ENCODE assay signal across 11 cellular contexts in genomic region chr12:10069099-10069498, GRCh38. TPM values are rescaled to one million over a fixed set of nuclear protein-coding genes. Genes with fewer than 3 reads are reported as not detected.
DNase-seq lines count a peak whose midpoint lies in the region; ATAC-seq and TF ChIP-seq lines count a peak whose summit lies in the region.
"Had no signal": no experiment of that assay in that cellular context is flagged by ENCODE, and none has a peak within 500 bp of the region (broad histone marks: within the 10 kb centered on the region; RNA-seq: fewer than 3 reads in every experiment).

No MANE protein-coding gene starts in this region.

- in situ Hi-C loops in gastrocnemius medialis (cut with MboI; ENCODE audit: low sequenced_read_pairs in 4 of 4), result no loop called here

- DNase-seq in GM04503 (ENCODE audit: low read depth), result peak; percentile 65
- DNase-seq in RKO (ENCODE audit: low spot score), result peak; percentile 1
- peak; percentile 51 for DNase-seq in fibroblast of villous mesenchyme (ENCODE audit: low read depth)
- DNase-seq in gastrocnemius medialis, result no peak
- DNase-seq in activated effector memory CD4-positive, alpha-beta T cell treated with Interleukin-2 at 50 U/mL for 16 hours, result no peak
- no peak for DNase-seq in NCI-H526 (lab: John Stamatoyannopoulos, UW)
- DNase-seq in hypothalamus (lab: John Stamatoyannopoulos, UW), result no peak
- no peak for DNase-seq in activated CD8-positive, alpha-beta memory T cell treated with anti-CD3 and anti-CD28 coated beads for 24 hours
- DNase-seq: DMS53; immature natural killer cell; stimulated activated CD8-positive, alpha-beta memory T cell treated with anti-CD3 and anti-CD28 coated beads, Interleukin-4, amount 100 ng/mL, for 48 hours had no signal

- ATAC-seq in gastrocnemius medialis, result no peak

- no peaks in the 10 kb centered on the region for H3K9me3 ChIP-seq in gastrocnemius medialis

- no peaks in the 10 kb centered on the region for H3K27me3 ChIP-seq in gastrocnemius medialis

- TF ChIP-seq CTCF in fibroblast of villous mesenchyme (IDR thresholded peaks at IDR 0.05; ENCODE audit: insufficient read depth, low read depth, low read length), result no peak
- TF ChIP-seq CTCF in gastrocnemius medialis (IDR thresholded peaks at IDR 0.05 in 4 of 5, conservative IDR thresholded peaks at IDR 0.05 in 1 of 5), result no peak

- intact Hi-C loops in gastrocnemius medialis (cut with DNase I; ENCODE audit: low total_unique reads), result no loop called here

- no peak for TF ChIP-seq POLR2A in gastrocnemius medialis (IDR thresholded peaks at IDR 0.05)

- H3K4me3 ChIP-seq in fibroblast of villous mesenchyme (ENCODE audit: low read depth, low read length), result no peak overlapping the region
- no peak overlapping the region for H3K4me3 ChIP-seq in gastrocnemius medialis

- peak overlapping the region; percentile 54 to 71 (median 61) for H3K27ac ChIP-seq in gastrocnemius medialis

- H3K4me1 ChIP-seq in gastrocnemius medialis, result peaks cover 0 to 6% of the 10 kb centered on the region in 2 donors

- H3K36me3 ChIP-seq in gastrocnemius medialis, result no peaks in the 10 kb centered on the region

RNA-seq across cellular contexts. Expression of gene CLEC1A, which starts 29.7 kb away (rescaled TPM):
- total RNA-seq in fibroblast of villous mesenchyme, result not detected in 2 replicates
- total RNA-seq in gastrocnemius medialis, result 1 to 10 TPM in 3 of 4 donors, under 1 TPM in 1; 1.00 to 3.6 (median 1.6) TPM

RNA-seq across cellular contexts. Expression of gene CLEC9A, which starts 38.6 kb away (rescaled TPM):
- total RNA-seq in fibroblast of villous mesenchyme (not detected in 2 replicates), gastrocnemius medialis (not detected)

RNA-seq across cellular contexts. Expression of gene CLEC12B, which starts 58.7 kb away (rescaled TPM):
- total RNA-seq in fibroblast of villous mesenchyme (not detected in 2 replicates), gastrocnemius medialis (not detected)

Comparison
In these comparisons a context has a peak if more than half of its experiments do, and no peak if none do; other contexts are left out.
1. DNase-seq: peak in GM04503 (single experiment), RKO (single experiment) and fibroblast of villous mesenchyme (single experiment); none in gastrocnemius medialis (0 of 2), activated effector memory CD4-positive, alpha-beta T cell treated with Interleukin-2 at 50 U/mL for 16 hours (single experiment), NCI-H526 (0 of 2), hypothalamus (0 of 51) and activated CD8-positive, alpha-beta memory T cell treated with anti-CD3 and anti-CD28 coated beads for 24 hours (single experiment).